ENCODE assay signal across 10 cellular contexts in genomic region chr6:14396826-14397517, GRCh38.
DNase-seq lines count a peak whose midpoint lies in the region; ATAC-seq and TF ChIP-seq lines count a peak whose summit lies in the region.
"Had no signal": no experiment of that assay in that cellular context is flagged by ENCODE, and none has a peak within 500 bp of the region (broad histone marks: within the 10 kb centered on the region; RNA-seq: fewer than 3 reads in every experiment).

No MANE protein-coding gene starts in this region.

- no peaks in the 10 kb centered on the region for H3K36me3 Mint-ChIP-seq in mesothelial cell of epicardium

- peaks cover 40% of the 10 kb centered on the region for H3K27me3 Mint-ChIP-seq in mesothelial cell of epicardium (ENCODE audit: low read depth)

- in situ Hi-C loops in Panc1 (cut with HindIII; ENCODE audit: low pct_unique_long_range_greater_than_20kb, low sequenced_read_pairs), result no loop called here

- ATAC-seq in Panc1 (no peak), GM21447 (IDR thresholded peaks at IDR 0.05; ENCODE audit: unreplicated experiment) (no peak)

- no peaks in the 10 kb centered on the region for H3K9me3 ChIP-seq in Panc1 (ENCODE audit: control insufficient read depth, insufficient read depth, low read depth, low read length)

- no TSS peak for BruUV-seq in Panc1 (replicated peaks; lab: Mats Ljungman, UMichigan)

- no peak overlapping the region for H3K4me3 Mint-ChIP-seq in mesothelial cell of epicardium

- CTCF ChIA-PET in Panc1 (lab: Charles Lee), result no interaction called here

- H3K36me3 ChIP-seq in Panc1 (ENCODE audit: control insufficient read depth, insufficient read depth, low read length), result no peaks in the 10 kb centered on the region

- intact Hi-C loops in Panc1 (cut with micrococcal nuclease; ENCODE audit: unreplicated experiment) (no loop called here), cardiac septum (cut with DNase I) (no loop called here)

- no peak overlapping the region for H3K27ac Mint-ChIP-seq in mesothelial cell of epicardium

- peaks cover 4% of the 10 kb centered on the region for H3K27me3 ChIP-seq in Panc1 (ENCODE audit: control insufficient read depth, insufficient read depth, low read length)

- peak; percentile 46 for DNase-seq in activated CD4-positive, alpha-beta T cell treated with anti-CD3 and anti-CD28 coated beads for 48 hours
- DNase-seq in activated CD4-positive, alpha-beta T cell treated with anti-CD3 and anti-CD28 coated beads, Interleukin-2, amount 50 U/mL, for 1 hour, result no peak
- DNase-seq in Panc1 (ENCODE audit: low read depth, low spot score) (no peak), foreskin fibroblast (peak; percentile 9 to 59), stromal cell of bone marrow (ENCODE audit: low read depth) (peak; percentile 24), mesothelial cell of epicardium (ENCODE audit: low spot score in 2 of 2, unreplicated experiment in 2 of 2) (no peak), cardiac septum (ENCODE audit: low spot score) (no peak)
- DNase-seq: ACHN, NCI-H2081 treated with DMSO at 0.1 percent for 48 hours had no signal

- no peaks in the 10 kb centered on the region for H3K4me1 Mint-ChIP-seq in mesothelial cell of epicardium

- no peaks in the 10 kb centered on the region for H3K4me1 ChIP-seq in Panc1 (ENCODE audit: control insufficient read depth, insufficient read depth, low read length)

- H3K4me3 ChIP-seq in Panc1 (ENCODE audit: low read depth in 2 of 2, low read length in 2 of 2) (no peak overlapping the region), foreskin fibroblast (ENCODE audit: low read depth in 1 of 2, low read length in 2 of 2) (no peak overlapping the region)

- TF ChIP-seq CTCF in Panc1 (IDR thresholded peaks at IDR 0.05) (peak; percentile 38; the same call in 1 of the 2 replicates), foreskin fibroblast (IDR thresholded peaks at IDR 0.05; ENCODE audit: low read depth, low read length) (no peak), mesothelial cell of epicardium (IDR thresholded peaks at IDR 0.05; ENCODE audit: unreplicated experiment) (no peak)

- no peaks in the 10 kb centered on the region for H3K9me3 Mint-ChIP-seq in mesothelial cell of epicardium

- no peak overlapping the region for H3K27ac ChIP-seq in Panc1 (ENCODE audit: low read length)

- POLR2A ChIA-PET in Panc1 (lab: Charles Lee), result no interaction called here

Comparison
In these comparisons a context has a peak if more than half of its experiments do, and no peak if none do; other contexts are left out.
1. DNase-seq: peak in activated CD4-positive, alpha-beta T cell treated with anti-CD3 and anti-CD28 coated beads for 48 hours (single experiment), foreskin fibroblast (2 of 2) and stromal cell of bone marrow (single experiment); none in activated CD4-positive, alpha-beta T cell treated with anti-CD3 and anti-CD28 coated beads, Interleukin-2, amount 50 U/mL, for 1 hour (single experiment), Panc1 (single experiment), mesothelial cell of epicardium (0 of 2) and cardiac septum (single experiment).